8 cellular contexts compared by ENCODE assay signal in the genomic region with DNA sequence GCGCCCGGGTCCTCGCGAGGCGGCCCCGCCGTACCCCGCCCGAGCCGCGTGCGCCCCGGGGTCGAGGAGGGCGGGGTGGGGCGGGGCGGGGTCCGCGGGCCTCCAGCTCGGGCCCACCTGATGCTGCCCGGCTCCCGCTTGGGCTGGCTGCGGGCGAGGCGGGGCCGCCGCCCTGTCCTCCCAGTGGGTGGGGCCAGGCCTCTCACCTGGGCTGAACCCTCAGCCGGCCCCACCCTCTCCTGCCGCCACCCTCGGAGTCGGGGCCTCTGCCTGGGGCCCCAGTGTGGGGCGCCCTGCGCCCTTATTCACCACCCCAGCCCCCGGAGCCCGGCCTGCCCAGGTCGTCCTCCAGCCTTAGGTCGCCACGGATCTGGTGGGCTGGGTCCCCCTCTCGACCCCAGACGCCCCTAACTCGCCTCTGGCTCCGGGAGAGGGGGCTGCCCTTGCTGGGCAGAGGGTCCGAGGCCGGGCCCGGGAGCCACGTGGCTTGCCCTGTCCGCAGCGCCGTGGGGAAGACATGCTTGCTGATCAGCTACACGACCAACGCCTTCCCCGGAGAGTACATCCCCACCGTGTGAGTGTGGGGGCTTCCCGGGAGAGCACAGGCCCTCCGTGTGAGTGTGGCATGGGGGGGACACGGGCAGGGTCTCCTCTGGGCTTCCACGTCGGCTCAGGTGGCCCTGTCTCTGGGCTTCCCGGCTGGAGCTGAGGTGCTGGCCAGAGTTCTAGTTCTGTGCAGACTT. TPM values are rescaled to one million over a fixed set of nuclear protein-coding genes. Genes with fewer than 3 reads are reported as not detected.
DNase-seq lines count a peak whose midpoint lies in the region; ATAC-seq and TF ChIP-seq lines count a peak whose summit lies in the region.

No MANE protein-coding gene starts in this region.

- H4K20me1 ChIP-seq in osteoblast (ENCODE audit: insufficient read depth, low read length) = peaks cover 5% of the 10 kb centered on the region

- no peaks in the 10 kb centered on the region for H3K9me3 Mint-ChIP-seq in T-cell

- H3K27ac Mint-ChIP-seq in T-cell = no peak overlapping the region

- H3K27me3 Mint-ChIP-seq in T-cell = no peaks in the 10 kb centered on the region

- no peak for TF ChIP-seq CTCF in BJ (IDR thresholded peaks at IDR 0.05; ENCODE audit: insufficient read depth, low read depth, low read length)
- no peak for TF ChIP-seq CTCF in osteoblast (IDR thresholded peaks at IDR 0.05; ENCODE audit: extremely low read depth, low read depth, low read length)

- no peak overlapping the region for H2AFZ ChIP-seq in osteoblast (ENCODE audit: low read length)

- peaks cover 2% of the 10 kb centered on the region; the same call in 1 of the 2 replicates for H3K36me3 ChIP-seq in BJ (ENCODE audit: control insufficient read depth, insufficient read depth, low read length)
- no peaks in the 10 kb centered on the region for H3K36me3 ChIP-seq in effector memory CD4-positive, alpha-beta T cell (ENCODE audit: control insufficient read depth, insufficient read depth, low read length)
- H3K36me3 ChIP-seq in osteoblast (ENCODE audit: insufficient read depth, low read length) = no peaks in the 10 kb centered on the region

- no peak overlapping the region for H3K27ac ChIP-seq in effector memory CD4-positive, alpha-beta T cell (ENCODE audit: insufficient read depth, low read length, poor library complexity, severe bottlenecking)
- H3K27ac ChIP-seq in osteoblast (ENCODE audit: low read depth, low read length) = no peak overlapping the region

- peaks cover 6% of the 10 kb centered on the region for H3K36me3 Mint-ChIP-seq in T-cell

- H3K27me3 ChIP-seq in BJ (ENCODE audit: control insufficient read depth, insufficient read depth, low read length) (no peaks in the 10 kb centered on the region), osteoblast (ENCODE audit: insufficient read depth, low read length) (no peaks in the 10 kb centered on the region)
- H3K27me3 ChIP-seq in effector memory CD4-positive, alpha-beta T cell (replicated peaks; ENCODE audit: control insufficient read depth, insufficient read depth, low read length, poor library complexity, severe bottlenecking) = no peaks in the 10 kb centered on the region

- H3K4me1 ChIP-seq in effector memory CD4-positive, alpha-beta T cell (ENCODE audit: control insufficient read depth, insufficient read depth, low read length, poor library complexity, severe bottlenecking) = peaks cover 29% of the 10 kb centered on the region
- peaks cover 16% of the 10 kb centered on the region for H3K4me1 ChIP-seq in osteoblast (ENCODE audit: insufficient read depth, low read length)

- DNase-seq in BJ (ENCODE audit: low read depth) = no peak
- DNase-seq in HEK293T (ENCODE audit: extremely low spot score) = peak; percentile 47
- peak in 6 of 34 experiments; percentile 20 to 53 (median 36) for DNase-seq in T-cell
- peak in 2 of 3 donors; percentile 9 to 37 for DNase-seq in effector memory CD4-positive, alpha-beta T cell
- DNase-seq in osteoblast (ENCODE audit: insufficient read length, low spot score, missing footprints) = no peak
- no peak for DNase-seq in T-helper 9 cell
- no peak for DNase-seq in GM19240 (ENCODE audit: insufficient read length, low spot score)
- no peak for DNase-seq in EL

- peaks cover 14 to 28% (median 27%) of the 10 kb centered on the region in 3 donors for H3K4me1 Mint-ChIP-seq in T-cell

- peak overlapping the region; percentile 60 for H3K4me2 ChIP-seq in osteoblast (ENCODE audit: insufficient read depth, low read length)

- POLR2A ChIA-PET in BJ (lab: Charles Lee) (no interaction called here), HEK293T (lab: Yijun Ruan, JAX) (interaction anchor here (0.9 to 3.8 kb wide), 9 partner anchors 9 to 73 kb away, joined by 3 to 34 read pairs (median 4); partner anchors contain the start of genes CENPX, FASN and LRRC45), T-cell (lab: Charles Lee) (no interaction called here)

- ATAC-seq in T-cell (replicated peaks in 1 of 4) = peak in 3 of 4 experiments; percentile 24 to 36 (median 29)

- peak overlapping the region; percentile 44 for H3K4me3 ChIP-seq in BJ (ENCODE audit: low read depth, low read length)
- H3K4me3 ChIP-seq in effector memory CD4-positive, alpha-beta T cell (ENCODE audit: insufficient read depth, low read depth, low read length, poor library complexity, severe bottlenecking) = peak overlapping the region; percentile 42
- peak overlapping the region; percentile 43 for H3K4me3 ChIP-seq in osteoblast (ENCODE audit: insufficient read depth, low read length)

- no peaks in the 10 kb centered on the region for H3K79me2 ChIP-seq in osteoblast (ENCODE audit: insufficient read depth, low read length)

- H3K9me3 ChIP-seq in effector memory CD4-positive, alpha-beta T cell (ENCODE audit: control insufficient read depth, low read length) = no peaks in the 10 kb centered on the region
- no peaks in the 10 kb centered on the region for H3K9me3 ChIP-seq in osteoblast (ENCODE audit: low read depth, low read length)

- CTCF ChIA-PET in BJ (lab: Yijun Ruan, JAX) = interaction anchor here (1.1 to 3.5 kb wide), 4 partner anchors 10 to 130 kb away, joined by 4 to 13 read pairs (median 5); no protein-coding TSS in a partner anchor
- CTCF ChIA-PET in HEK293T (lab: Yijun Ruan, JAX) = interaction anchor here (1.3 kb wide), 1 partner anchor 11 kb away, joined by 4 read pairs; no protein-coding TSS in a partner anchor
- CTCF ChIA-PET in T-cell (lab: Charles Lee) = no interaction called here

- H3K4me3 Mint-ChIP-seq in T-cell = peak overlapping the region; percentile 34 to 59 (median 55)

TF ChIP-seq in HEK293T, 16 proteins besides CTCF, POLR2A, EP300 and RAD21:
- TF ChIP-seq L3MBTL2 (conservative IDR thresholded peaks at IDR 0.05) (peak; percentile 56), ZNF384 (IDR thresholded peaks at IDR 0.05) (no peak), SP1 (IDR thresholded peaks at IDR 0.05) (no peak)
TF ChIP-seq in HEK293T: peak in this region for 1.

RNA-seq across cellular contexts. Expression of gene RAC3, which starts 0.6 kb away (rescaled TPM):
- polyA plus RNA-seq in BJ (2011; rRNA removed) = 7.5 and 11.5 TPM in 2 replicates
- polyA minus RNA-seq in BJ (2011; rRNA and poly(A)+ RNA removed) = 4.7 and 5.1 TPM in 2 replicates
- total RNA-seq in T-cell (1 to 10 TPM; 1.1 to 5.4 (median 3.6) TPM), osteoblast (0.59 and 1.8 TPM in 2 replicates)

RNA-seq across cellular contexts. Expression of gene DCXR, which starts 5.4 kb away (rescaled TPM):
- polyA plus RNA-seq in BJ (2011; rRNA removed) = 42.7 and 66.0 TPM in 2 replicates
- 21.7 and 40.3 TPM in 2 replicates for polyA minus RNA-seq in BJ (2011; rRNA and poly(A)+ RNA removed)
- total RNA-seq in T-cell = 100 to 1,000 TPM in 1 of 5 donors, 10 to 100 TPM in 4; 70.4 to 111 (median 96.1) TPM
- 23.9 and 31.8 TPM in 2 replicates for total RNA-seq in osteoblast

RNA-seq across cellular contexts. Expression of gene LRRC45, which starts 9.0 kb away (rescaled TPM):
- 4.1 and 6.0 TPM in 2 replicates for polyA plus RNA-seq in BJ (2011; rRNA removed)
- polyA minus RNA-seq in BJ (2011; rRNA and poly(A)+ RNA removed) = 3.1 and 3.7 TPM in 2 replicates
- 10 to 100 TPM; 13.3 to 28.5 (median 22.3) TPM for total RNA-seq in T-cell
- total RNA-seq in osteoblast = 12.1 and 13.4 TPM in 2 replicates

RNA-seq across cellular contexts. Expression of gene CENPX, which starts 9.4 kb away (rescaled TPM):
- polyA plus RNA-seq in BJ (2011; rRNA removed) = 40.4 and 57.0 TPM in 2 replicates
- 10.4 and 14.0 TPM in 2 replicates for polyA minus RNA-seq in BJ (2011; rRNA and poly(A)+ RNA removed)
- total RNA-seq in T-cell (10 to 100 TPM; 26.7 to 47.8 (median 43.7) TPM), osteoblast (13.8 and 18.8 TPM in 2 replicates)

RNA-seq across cellular contexts. Expression of gene RFNG, which starts 19.6 kb away (rescaled TPM):
- polyA plus RNA-seq in BJ (2011; rRNA removed) = 15.8 and 23.7 TPM in 2 replicates
- polyA minus RNA-seq in BJ (2011; rRNA and poly(A)+ RNA removed) = 21.9 and 28.9 TPM in 2 replicates
- total RNA-seq in T-cell (10 to 100 TPM; 31.5 to 38.6 (median 35.2) TPM), osteoblast (46.3 and 52.7 TPM in 2 replicates)

Comparison
In these comparisons a context has a peak if more than half of its experiments do, and no peak if none do; other contexts are left out.
1. DNase-seq: peak in HEK293T (single experiment) and effector memory CD4-positive, alpha-beta T cell (2 of 3); none in BJ (single experiment), osteoblast (single experiment), T-helper 9 cell (single experiment), GM19240 (single experiment) and EL (single experiment).
2. CTCF ChIA-PET loops: an anchor here in BJ (1.1 to 3.5 kb wide) and HEK293T (1.3 kb wide); none called in T-cell.
3. Peak in every context shown above with its lines, with median percentiles within 50 percentile points of each other: H3K4me3 ChIP-seq.